ENCODE assay signal across 1 cellular context in the genomic region with DNA sequence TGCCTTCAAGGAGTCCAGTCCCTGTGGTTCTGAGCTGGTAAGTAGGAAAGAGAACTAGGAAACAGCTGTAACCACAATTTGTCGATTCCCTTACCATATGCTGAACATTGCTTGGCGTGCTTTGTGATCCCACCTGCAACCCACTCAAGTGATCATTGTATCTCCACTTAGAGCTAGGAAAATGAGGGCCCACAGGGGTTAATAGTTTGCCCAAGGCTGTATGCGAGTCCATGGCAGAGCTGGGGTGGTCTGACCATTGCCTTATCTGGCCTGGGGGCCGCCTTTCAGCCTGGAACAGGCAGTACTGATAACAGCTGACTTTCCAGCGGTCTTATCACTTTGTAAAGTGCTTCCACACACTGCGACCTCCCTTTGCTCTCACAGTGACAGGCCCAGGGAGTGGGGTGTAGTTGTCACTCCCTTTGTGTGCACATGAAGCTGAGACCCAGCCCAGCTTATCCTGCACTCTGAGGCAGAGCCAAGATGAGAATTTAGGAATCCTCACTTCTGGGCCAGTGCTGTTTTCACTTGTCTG.
TF ChIP-seq lines count a peak whose summit lies in the region.

No MANE protein-coding gene starts in this region.

TF ChIP-seq in K562, 482 proteins besides CTCF, POLR2A, EP300 and RAD21 (continued from another document and continues in another):
- TF ChIP-seq ZBTB8A (IDR thresholded peaks at IDR 0.05; ENCODE audit: partially characterized antibody), result no peak
- no peak; a peak in 1 of 4 replicates for TF ChIP-seq NRF1 (conservative IDR thresholded peaks at IDR 0.05 in 1 of 2, IDR thresholded peaks at IDR 0.05 in 1 of 2)
- no peak for TF ChIP-seq C11orf30 (IDR thresholded peaks at IDR 0.05; ENCODE audit: low read depth)
- 0 out of 2 replicates have a peak, but pooled peaks have one; percentile 64 for TF ChIP-seq ARID3B (CRISPR knock-in tag; IDR thresholded peaks at IDR 0.05; ENCODE audit: borderline replicate concordance)
- TF ChIP-seq E2F6 (IDR thresholded peaks at IDR 0.05; ENCODE audit: borderline replicate concordance in 1 of 2, extremely low read depth in 1 of 2, insufficient read depth in 1 of 2, insufficient read length in 1 of 2, low read depth in 1 of 2, low read length in 1 of 2, poor library complexity in 1 of 2, severe bottlenecking in 1 of 2), result peak in 1 of 2 experiments; percentile 17
- TF ChIP-seq, protein P1, sequence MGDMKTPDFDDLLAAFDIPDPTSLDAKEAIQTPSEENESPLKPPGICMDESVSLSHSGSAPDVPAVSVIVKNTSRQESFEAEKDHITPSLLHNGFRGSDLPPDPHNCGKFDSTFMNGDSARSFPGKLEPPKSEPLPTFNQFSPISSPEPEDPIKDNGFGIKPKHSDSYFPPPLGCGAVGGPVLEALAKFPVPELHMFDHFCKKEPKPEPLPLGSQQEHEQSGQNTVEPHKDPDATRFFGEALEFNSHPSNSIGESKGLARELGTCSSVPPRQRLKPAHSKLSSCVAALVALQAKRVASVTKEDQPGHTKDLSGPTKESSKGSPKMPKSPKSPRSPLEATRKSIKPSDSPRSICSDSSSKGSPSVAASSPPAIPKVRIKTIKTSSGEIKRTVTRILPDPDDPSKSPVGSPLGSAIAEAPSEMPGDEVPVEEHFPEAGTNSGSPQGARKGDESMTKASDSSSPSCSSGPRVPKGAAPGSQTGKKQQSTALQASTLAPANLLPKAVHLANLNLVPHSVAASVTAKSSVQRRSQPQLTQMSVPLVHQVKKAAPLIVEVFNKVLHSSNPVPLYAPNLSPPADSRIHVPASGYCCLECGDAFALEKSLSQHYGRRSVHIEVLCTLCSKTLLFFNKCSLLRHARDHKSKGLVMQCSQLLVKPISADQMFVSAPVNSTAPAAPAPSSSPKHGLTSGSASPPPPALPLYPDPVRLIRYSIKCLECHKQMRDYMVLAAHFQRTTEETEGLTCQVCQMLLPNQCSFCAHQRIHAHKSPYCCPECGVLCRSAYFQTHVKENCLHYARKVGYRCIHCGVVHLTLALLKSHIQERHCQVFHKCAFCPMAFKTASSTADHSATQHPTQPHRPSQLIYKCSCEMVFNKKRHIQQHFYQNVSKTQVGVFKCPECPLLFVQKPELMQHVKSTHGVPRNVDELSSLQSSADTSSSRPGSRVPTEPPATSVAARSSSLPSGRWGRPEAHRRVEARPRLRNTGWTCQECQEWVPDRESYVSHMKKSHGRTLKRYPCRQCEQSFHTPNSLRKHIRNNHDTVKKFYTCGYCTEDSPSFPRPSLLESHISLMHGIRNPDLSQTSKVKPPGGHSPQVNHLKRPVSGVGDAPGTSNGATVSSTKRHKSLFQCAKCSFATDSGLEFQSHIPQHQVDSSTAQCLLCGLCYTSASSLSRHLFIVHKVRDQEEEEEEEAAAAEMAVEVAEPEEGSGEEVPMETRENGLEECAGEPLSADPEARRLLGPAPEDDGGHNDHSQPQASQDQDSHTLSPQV (IDR thresholded peaks at IDR 0.05), result peak; percentile 91
- TF ChIP-seq DACH1 (IDR thresholded peaks at IDR 0.05; ENCODE audit: partially characterized antibody), result peak; percentile 92
- peak; percentile 77; the same call in 1 of the 2 replicates for TF ChIP-seq ZNF644 (tag; IDR thresholded peaks at IDR 0.05; ENCODE audit: low read depth)
- peak in 1 of 2 experiments; percentile 84; a peak in 1 of 4 replicates for TF ChIP-seq UBTF (IDR thresholded peaks at IDR 0.05; ENCODE audit: borderline replicate concordance in 1 of 2, low read depth in 2 of 2, low read length in 2 of 2)
- no peak for TF ChIP-seq JUNB (CRISPR knock-in tag; conservative IDR thresholded peaks at IDR 0.05)
- 0 out of 2 replicates have a peak, but pooled peaks have one; percentile 27 for TF ChIP-seq NR4A1 (CRISPR knock-in tag; IDR thresholded peaks at IDR 0.05)
- peak; percentile 92 for TF ChIP-seq NR4A1 (tag; IDR thresholded peaks at IDR 0.05)
- peak; percentile 81 for TF ChIP-seq CTBP1 (IDR thresholded peaks at IDR 0.05; ENCODE audit: borderline replicate concordance)
- peak; percentile 39 for TF ChIP-seq RBM39 (optimal IDR thresholded peaks at IDR 0.05; ENCODE audit: low read depth, low read length)
- TF ChIP-seq ZNF217 (CRISPR knock-in tag; IDR thresholded peaks at IDR 0.05), result no peak
- TF ChIP-seq KDM4B (IDR thresholded peaks at IDR 0.05; ENCODE audit: borderline replicate concordance in 2 of 2, low read depth in 1 of 2), result no peak
- no peak for TF ChIP-seq SNIP1 (IDR thresholded peaks at IDR 0.05; ENCODE audit: low read depth)
- TF ChIP-seq SMARCA4 (IDR thresholded peaks at IDR 0.05), result peak; percentile 96
- TF ChIP-seq NCOA6 (IDR thresholded peaks at IDR 0.05), result no peak
- TF ChIP-seq ARID3A (IDR thresholded peaks at IDR 0.05; ENCODE audit: borderline replicate concordance, low read depth, low read length), result no peak
- TF ChIP-seq NFIX (CRISPR knock-in tag; IDR thresholded peaks at IDR 0.05; ENCODE audit: low read depth), result no peak
- TF ChIP-seq PML (IDR thresholded peaks at IDR 0.05; ENCODE audit: low read length), result peak; percentile 85
- peak; percentile 43; the same call in 1 of the 2 replicates for TF ChIP-seq ERF (CRISPR knock-in tag; IDR thresholded peaks at IDR 0.05)
- no peak for TF ChIP-seq POLR2G (IDR thresholded peaks at IDR 0.05; ENCODE audit: low read depth, low read length)
- TF ChIP-seq CCNT2 (IDR thresholded peaks at IDR 0.05; ENCODE audit: borderline replicate concordance, extremely low read depth, insufficient read length, low read depth, low read length), result peak; percentile 65
- TF ChIP-seq KLF1 (tag; IDR thresholded peaks at IDR 0.05), result no peak
- peak; percentile 87; the same call in 1 of the 2 replicates for TF ChIP-seq ZBTB7A (IDR thresholded peaks at IDR 0.05; ENCODE audit: borderline replicate concordance, control insufficient read depth, low read depth, low read length)
- TF ChIP-seq TAL1 (IDR thresholded peaks at IDR 0.05), result peak; percentile 89
- peak; percentile 63; the same call in 1 of the 2 replicates for TF ChIP-seq CC2D1A (IDR thresholded peaks at IDR 0.05)
- TF ChIP-seq ZNF76 (CRISPR knock-in tag; IDR thresholded peaks at IDR 0.05; ENCODE audit: borderline replicate concordance), result 0 out of 2 replicates have a peak, but pooled peaks have one; percentile 65
- no peak for TF ChIP-seq GABPA (tag; conservative IDR thresholded peaks at IDR 0.05; ENCODE audit: low read depth)
- TF ChIP-seq NFIC (IDR thresholded peaks at IDR 0.05), result peak; percentile 81
- TF ChIP-seq TRIM24 (IDR thresholded peaks at IDR 0.05), result peak; percentile 45 to 84; a peak in 3 of 4 replicates
- TF ChIP-seq ZNF311 (CRISPR knock-in tag; IDR thresholded peaks at IDR 0.05), result peak; percentile 40; the same call in 1 of the 2 replicates
- TF ChIP-seq NR2C2 (CRISPR knock-in tag; IDR thresholded peaks at IDR 0.05), result no peak
- TF ChIP-seq NR2C2 (tag; IDR thresholded peaks at IDR 0.05), result peak; percentile 43; the same call in 1 of the 2 replicates
- no peak for TF ChIP-seq ZNF263 (CRISPR knock-in tag; IDR thresholded peaks at IDR 0.05; ENCODE audit: borderline replicate concordance)
- TF ChIP-seq, protein P2, sequence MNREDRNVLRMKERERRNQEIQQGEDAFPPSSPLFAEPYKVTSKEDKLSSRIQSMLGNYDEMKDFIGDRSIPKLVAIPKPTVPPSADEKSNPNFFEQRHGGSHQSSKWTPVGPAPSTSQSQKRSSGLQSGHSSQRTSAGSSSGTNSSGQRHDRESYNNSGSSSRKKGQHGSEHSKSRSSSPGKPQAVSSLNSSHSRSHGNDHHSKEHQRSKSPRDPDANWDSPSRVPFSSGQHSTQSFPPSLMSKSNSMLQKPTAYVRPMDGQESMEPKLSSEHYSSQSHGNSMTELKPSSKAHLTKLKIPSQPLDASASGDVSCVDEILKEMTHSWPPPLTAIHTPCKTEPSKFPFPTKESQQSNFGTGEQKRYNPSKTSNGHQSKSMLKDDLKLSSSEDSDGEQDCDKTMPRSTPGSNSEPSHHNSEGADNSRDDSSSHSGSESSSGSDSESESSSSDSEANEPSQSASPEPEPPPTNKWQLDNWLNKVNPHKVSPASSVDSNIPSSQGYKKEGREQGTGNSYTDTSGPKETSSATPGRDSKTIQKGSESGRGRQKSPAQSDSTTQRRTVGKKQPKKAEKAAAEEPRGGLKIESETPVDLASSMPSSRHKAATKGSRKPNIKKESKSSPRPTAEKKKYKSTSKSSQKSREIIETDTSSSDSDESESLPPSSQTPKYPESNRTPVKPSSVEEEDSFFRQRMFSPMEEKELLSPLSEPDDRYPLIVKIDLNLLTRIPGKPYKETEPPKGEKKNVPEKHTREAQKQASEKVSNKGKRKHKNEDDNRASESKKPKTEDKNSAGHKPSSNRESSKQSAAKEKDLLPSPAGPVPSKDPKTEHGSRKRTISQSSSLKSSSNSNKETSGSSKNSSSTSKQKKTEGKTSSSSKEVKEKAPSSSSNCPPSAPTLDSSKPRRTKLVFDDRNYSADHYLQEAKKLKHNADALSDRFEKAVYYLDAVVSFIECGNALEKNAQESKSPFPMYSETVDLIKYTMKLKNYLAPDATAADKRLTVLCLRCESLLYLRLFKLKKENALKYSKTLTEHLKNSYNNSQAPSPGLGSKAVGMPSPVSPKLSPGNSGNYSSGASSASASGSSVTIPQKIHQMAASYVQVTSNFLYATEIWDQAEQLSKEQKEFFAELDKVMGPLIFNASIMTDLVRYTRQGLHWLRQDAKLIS (CRISPR knock-in tag; IDR thresholded peaks at IDR 0.05), result no peak
- TF ChIP-seq ELF1 (tag; IDR thresholded peaks at IDR 0.05), result no peak
- TF ChIP-seq HMGN3 (IDR thresholded peaks at IDR 0.05; ENCODE audit: borderline replicate concordance, extremely low read depth, insufficient read length, low read depth, low read length), result no peak
- no peak for TF ChIP-seq ARID2 (IDR thresholded peaks at IDR 0.05)
- TF ChIP-seq ZC3H4 (CRISPR knock-in tag; IDR thresholded peaks at IDR 0.05; ENCODE audit: borderline replicate concordance), result no peak
- TF ChIP-seq SNRNP70 (optimal IDR thresholded peaks at IDR 0.05; ENCODE audit: low read depth, low read length), result no peak
- peak; percentile 92 for TF ChIP-seq SMARCC2 (IDR thresholded peaks at IDR 0.05; ENCODE audit: low read depth)
- TF ChIP-seq SLC30A9 (CRISPR knock-in tag; IDR thresholded peaks at IDR 0.05), result no peak
- peak; percentile 8; the same call in 1 of the 2 replicates for TF ChIP-seq BCL6 (CRISPR knock-in tag; IDR thresholded peaks at IDR 0.05)
- TF ChIP-seq FOXK2 (conservative IDR thresholded peaks at IDR 0.05 in 1 of 2, IDR thresholded peaks at IDR 0.05 in 1 of 2; ENCODE audit: low read depth in 2 of 2), result peak in 1 of 2 experiments; percentile 51; a peak in 2 of 4 replicates
- TF ChIP-seq HDAC2 (IDR thresholded peaks at IDR 0.05), result peak; percentile 93
- TF ChIP-seq EHMT2 (IDR thresholded peaks at IDR 0.05), result no peak; the same call in 1 of the 2 replicates
- no peak for TF ChIP-seq ZNF347 (CRISPR knock-in tag; IDR thresholded peaks at IDR 0.05; ENCODE audit: low read depth)
